13 cellular contexts compared by ENCODE assay signal in genomic region chr9:137582286-137582860, GRCh38. TPM values are rescaled to one million over a fixed set of nuclear protein-coding genes. Genes with fewer than 3 reads are reported as not detected.
DNase-seq lines count a peak whose midpoint lies in the region; ATAC-seq and TF ChIP-seq lines count a peak whose summit lies in the region.
"Had no signal": no experiment of that assay in that cellular context is flagged by ENCODE, and none has a peak within 500 bp of the region (broad histone marks: within the 10 kb centered on the region; RNA-seq: fewer than 3 reads in every experiment).

No MANE protein-coding gene starts in this region.

- in situ Hi-C loops in GM13977 (cut with MboI; ENCODE audit: low pct_unique_long_range_greater_than_20kb, low sequenced_read_pairs, unreplicated experiment): no loop called here

- peaks cover 32% of the 10 kb centered on the region for H3K36me3 ChIP-seq in SJCRH30

- no peaks in the 10 kb centered on the region for H3K9me3 ChIP-seq in SJCRH30 (replicated peaks)

- H3K27ac ChIP-seq in SJCRH30: no peak overlapping the region
- H3K27ac ChIP-seq in substantia nigra (ENCODE audit: low read depth, low read length, poor library complexity, severe bottlenecking): no peak overlapping the region
- H3K27ac ChIP-seq: parathyroid adenoma had no signal

- ATAC-seq in GM18870 (IDR thresholded peaks at IDR 0.05; ENCODE audit: unreplicated experiment): no peak

- no peak for DNase-seq in AG10803 (ENCODE audit: low read depth)
- no peak for DNase-seq in GM13977 (ENCODE audit: low spot score)
- DNase-seq in SJCRH30: peak; percentile 56 to 62
- DNase-seq in iPS-NIHi11 (ENCODE audit: low spot score): peak; percentile 50
- DNase-seq in medulla oblongata (ENCODE audit: extremely low spot score): no peak
- DNase-seq in stimulated activated CD4-positive, alpha-beta T cell treated with anti-CD3 and anti-CD28 coated beads, Interleukin-2, amount 100 ng/mL, for 24 hours: no peak
- DNase-seq in substantia nigra (lab: John Stamatoyannopoulos, UW): no peak
- DNase-seq: activated gamma-delta T cell; GF-D8; stimulated activated CD8-positive, alpha-beta memory T cell treated with anti-CD3 and anti-CD28 coated beads, Interleukin-4, amount 100 ng/mL, for 48 hours; SW 1271 had no signal

- H3K27me3 ChIP-seq in SJCRH30: no peaks in the 10 kb centered on the region

- peaks cover 9% of the 10 kb centered on the region; the same call in 1 of the 2 replicates for H3K4me1 ChIP-seq in SJCRH30
- H3K4me1 ChIP-seq: parathyroid adenoma had no signal

- TF ChIP-seq CTCF in AG10803 (conservative IDR thresholded peaks at IDR 0.05; ENCODE audit: low read length) (peak; percentile 22; the same call in 1 of the 2 replicates), GM13977 (IDR thresholded peaks at IDR 0.05; ENCODE audit: extremely low read depth, insufficient read depth, missing control alignments) (peak; percentile 43)

- H3K4me3 ChIP-seq in AG10803 (ENCODE audit: low read length) (no peak overlapping the region), SJCRH30 (no peak overlapping the region)

RNA-seq across cellular contexts. Expression of gene DPH7, which starts 3.6 kb away (rescaled TPM):
- 27.5 and 31.7 TPM in 2 replicates for total RNA-seq in SJCRH30 (2014; rRNA removed; shearing (Covaris generic))

RNA-seq across cellular contexts. Expression of gene ZMYND19, which starts 7.9 kb away (rescaled TPM):
- total RNA-seq in SJCRH30 (2014; rRNA removed; shearing (Covaris generic)): 46.9 and 48.8 TPM in 2 replicates

RNA-seq across cellular contexts. Expression of gene ARRDC1, which starts 23.1 kb away (rescaled TPM):
- 4.5 and 5.4 TPM in 2 replicates for total RNA-seq in SJCRH30 (2014; rRNA removed; shearing (Covaris generic))

RNA-seq across cellular contexts. Expression of gene MRPL41, which starts 30.7 kb away (rescaled TPM):
- total RNA-seq in SJCRH30 (2014; rRNA removed; shearing (Covaris generic)): 12.3 and 15.6 TPM in 2 replicates

RNA-seq across cellular contexts. Expression of gene PNPLA7, which starts 32.2 kb away (rescaled TPM):
- 0.14 and 0.43 TPM in 2 replicates for total RNA-seq in SJCRH30 (2014; rRNA removed; shearing (Covaris generic))

Comparison
In these comparisons a context has a peak if more than half of its experiments do, and no peak if none do; other contexts are left out.
1. DNase-seq: peak in SJCRH30 (2 of 2) and iPS-NIHi11 (single experiment); none in AG10803 (single experiment), GM13977 (single experiment), medulla oblongata (single experiment), stimulated activated CD4-positive, alpha-beta T cell treated with anti-CD3 and anti-CD28 coated beads, Interleukin-2, amount 100 ng/mL, for 24 hours (0 of 2) and substantia nigra (0 of 49).